23 cellular contexts compared by ENCODE assay signal in genomic region chr17:33229499-33229898, GRCh38.
"Had no signal": no experiment of that assay in that cellular context is flagged by ENCODE, and none has a peak within 500 bp of the region (broad histone marks: within the 10 kb centered on the region; RNA-seq: fewer than 3 reads in every experiment).

No MANE protein-coding gene starts in this region.

- H3K27ac ChIP-seq: hepatocyte, left ventricle myocardium inferior, prostate gland, skin epidermis, thyroid gland, transverse colon, upper lobe of left lung, vagina had no signal

- H3K4me1 Mint-ChIP-seq: naive thymus-derived CD4-positive, alpha-beta T cell had no signal

- H3K36me3 ChIP-seq: left ventricle myocardium inferior, prostate gland, thyroid gland, transverse colon, upper lobe of left lung, vagina had no signal

- H3K9me3 ChIP-seq: left ventricle myocardium inferior, prostate gland, thyroid gland, transverse colon, upper lobe of left lung, vagina had no signal

- H3K27ac Mint-ChIP-seq: mesothelial cell of epicardium; naive thymus-derived CD4-positive, alpha-beta T cell; natural killer cell treated with Interleukin-12 subunit alpha and Interleukin-12 subunit beta and Interleukin-15 and Interleukin-18, amount 100 ng/mL, for 72 hours; stimulated activated naive CD8-positive, alpha-beta T cell treated with anti-CD3 and anti-CD28 coated beads, Interleukin-15, Interleukin-2, amounts not matched to agents 100 ng/mL and 50 ng/mL, for 24 hours had no signal

- DNase-seq: islet precursor cell; left ventricle myocardium inferior; mesendoderm; naive thymus-derived CD4-positive, alpha-beta T cell; retina; right cardiac atrium; stimulated activated CD4-positive, alpha-beta T cell treated with anti-CD3 and anti-CD28 coated beads, Interleukin-12 subunit alpha, Interleukin-12 subunit beta, amount 100 ng/mL, for 4 hours; stimulated activated CD4-positive, alpha-beta T cell treated with anti-CD3 and anti-CD28 coated beads, Interleukin-15, amount 100 ng/mL, for 24 hours; stimulated activated CD4-positive, alpha-beta T cell treated with anti-CD3 and anti-CD28 coated beads, Interleukin-2, amount 100 ng/mL, for 24 hours; stimulated activated CD4-positive, alpha-beta T cell treated with anti-CD3 and anti-CD28 coated beads, Interleukin-4, amount 100 ng/mL, for 1 hour; stimulated activated naive CD4-positive, alpha-beta T cell; thyroid gland; transverse colon; upper lobe of left lung had no signal

- H3K9me3 Mint-ChIP-seq: mesothelial cell of epicardium; naive thymus-derived CD4-positive, alpha-beta T cell; natural killer cell treated with Interleukin-12 subunit alpha and Interleukin-12 subunit beta and Interleukin-15 and Interleukin-18, amount 100 ng/mL, for 72 hours; stimulated activated naive CD8-positive, alpha-beta T cell treated with anti-CD3 and anti-CD28 coated beads, Interleukin-15, Interleukin-2, amounts not matched to agents 100 ng/mL and 50 ng/mL, for 24 hours had no signal

- H3K27me3 ChIP-seq: thyroid gland, transverse colon, upper lobe of left lung, vagina had no signal

- H3K4me3 Mint-ChIP-seq: mesothelial cell of epicardium; naive thymus-derived CD4-positive, alpha-beta T cell; natural killer cell treated with Interleukin-12 subunit alpha and Interleukin-12 subunit beta and Interleukin-15 and Interleukin-18, amount 100 ng/mL, for 72 hours; stimulated activated naive CD8-positive, alpha-beta T cell treated with anti-CD3 and anti-CD28 coated beads, Interleukin-15, Interleukin-2, amounts not matched to agents 100 ng/mL and 50 ng/mL, for 24 hours had no signal

- H3K4me3 ChIP-seq: hepatocyte, left ventricle myocardium inferior, lung, prostate gland, skin epidermis, thyroid gland, transverse colon, upper lobe of left lung, vagina had no signal

- ATAC-seq: naive thymus-derived CD4-positive, alpha-beta T cell; right cardiac atrium; sciatic nerve had no signal

- H3K36me3 Mint-ChIP-seq: mesothelial cell of epicardium; naive thymus-derived CD4-positive, alpha-beta T cell; natural killer cell treated with Interleukin-12 subunit alpha and Interleukin-12 subunit beta and Interleukin-15 and Interleukin-18, amount 100 ng/mL, for 72 hours had no signal

- H3K4me1 ChIP-seq: prostate gland, thyroid gland, upper lobe of left lung had no signal
